Comparison of ENCODE assay signal across 22 cellular contexts in the genomic region with DNA sequence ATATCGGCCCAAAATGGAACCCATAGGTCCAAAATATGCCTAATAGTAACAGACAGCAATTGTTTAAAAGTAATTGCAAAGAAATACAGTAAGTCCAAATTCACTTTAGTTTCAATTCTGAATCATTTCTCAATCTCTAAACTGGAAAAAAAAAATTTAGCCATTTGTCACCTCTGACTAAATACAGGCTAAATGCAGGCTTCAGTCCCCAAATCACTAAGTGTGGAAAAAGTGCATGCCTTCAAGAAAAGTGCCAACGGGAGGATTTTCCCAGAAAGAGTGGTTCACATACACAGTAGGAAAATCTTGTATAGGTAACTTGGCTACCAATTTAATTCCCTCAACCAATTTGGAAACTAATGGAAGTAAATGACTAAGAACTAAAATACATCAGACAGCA. TPM values are rescaled to one million over a fixed set of nuclear protein-coding genes. Genes with fewer than 3 reads are reported as not detected.
DNase-seq lines count a peak whose midpoint lies in the region; ATAC-seq and TF ChIP-seq lines count a peak whose summit lies in the region.
"Had no signal": no experiment of that assay in that cellular context is flagged by ENCODE, and none has a peak within 500 bp of the region (broad histone marks: within the 10 kb centered on the region; RNA-seq: fewer than 3 reads in every experiment).

No MANE protein-coding gene starts in this region.

- H3K36me3 ChIP-seq in CD8-positive, alpha-beta memory T cell (ENCODE audit: insufficient read depth, low read length) = no peaks in the 10 kb centered on the region
- H3K36me3 ChIP-seq: esophagus squamous epithelium, Peyer's patch had no signal

- H3K4me3 Mint-ChIP-seq in activated CD8-positive, alpha-beta memory T cell treated with anti-CD3 and anti-CD28 coated beads, Interleukin-2, amount 10 ng/mL, durations not matched to agents 7 days and 5 days = no peak overlapping the region
- peak overlapping the region in 4 of 7 donors; percentile 4 to 58 (median 40) for H3K4me3 Mint-ChIP-seq in CD8-positive, alpha-beta memory T cell
- H3K4me3 Mint-ChIP-seq in T-helper 2 cell treated with Interferon-gamma antibody and Interleukin-4, amounts not matched to agents 5 μg/mL and 100 μg/mL, for 36 hours = no peak overlapping the region
- no peak overlapping the region for H3K4me3 Mint-ChIP-seq in memory B cell
- no peak overlapping the region for H3K4me3 Mint-ChIP-seq in endothelial cell (ENCODE audit: unreplicated experiment)
- H3K4me3 Mint-ChIP-seq: CD14-positive monocyte, nephron had no signal

- no peaks in the 10 kb centered on the region for H3K27me3 ChIP-seq in CD8-positive, alpha-beta memory T cell (ENCODE audit: insufficient read depth, low read length, poor library complexity, severe bottlenecking)
- H3K27me3 ChIP-seq: esophagus squamous epithelium, Peyer's patch, testis had no signal

- POLR2A ChIA-PET in CD8-positive, alpha-beta memory T cell (lab: Charles Lee) = no interaction called here

- no peak overlapping the region for H3K4me3 ChIP-seq in CD8-positive, alpha-beta memory T cell (ENCODE audit: low read length)
- H3K4me3 ChIP-seq: esophagus squamous epithelium, Peyer's patch, testis had no signal

- CTCF ChIA-PET in activated CD8-positive, alpha-beta memory T cell treated with anti-CD3 and anti-CD28 coated beads, Interleukin-2, amount 10 ng/mL, durations not matched to agents 7 days and 5 days (lab: Charles Lee) = interaction anchor here (1.2 to 1.5 kb wide), 2 partner anchors 9 to 227 kb away, joined by 3 to 5 read pairs; no protein-coding TSS in a partner anchor
- CTCF ChIA-PET in CD8-positive, alpha-beta memory T cell (lab: Charles Lee) = interaction anchor here (1.7 kb wide), 1 partner anchor 44 kb away, joined by 4 read pairs; no protein-coding TSS in a partner anchor

- H3K4me1 Mint-ChIP-seq in activated CD8-positive, alpha-beta memory T cell treated with anti-CD3 and anti-CD28 coated beads, Interleukin-2, amount 10 ng/mL, durations not matched to agents 7 days and 5 days = peaks cover 61% of the 10 kb centered on the region
- H3K4me1 Mint-ChIP-seq in CD8-positive, alpha-beta memory T cell = peaks cover 73 to 94% (median 94%) of the 10 kb centered on the region in 3 donors
- H3K4me1 Mint-ChIP-seq in T-helper 2 cell treated with Interferon-gamma antibody and Interleukin-4, amounts not matched to agents 5 μg/mL and 100 μg/mL, for 36 hours (ENCODE audit: low read depth) = peaks cover 35% of the 10 kb centered on the region
- H3K4me1 Mint-ChIP-seq in memory B cell (peaks cover 51% of the 10 kb centered on the region), endothelial cell (ENCODE audit: unreplicated experiment) (peaks cover 17% of the 10 kb centered on the region)

- H3K27ac Mint-ChIP-seq in activated CD8-positive, alpha-beta memory T cell treated with anti-CD3 and anti-CD28 coated beads, Interleukin-2, amount 10 ng/mL, durations not matched to agents 7 days and 5 days = peak overlapping the region; percentile 61
- H3K27ac Mint-ChIP-seq in CD8-positive, alpha-beta memory T cell = peak overlapping the region in 6 of 8 donors; percentile 1 to 80 (median 6)
- H3K27ac Mint-ChIP-seq in T-helper 2 cell treated with Interferon-gamma antibody and Interleukin-4, amounts not matched to agents 5 μg/mL and 100 μg/mL, for 36 hours = no peak overlapping the region
- H3K27ac Mint-ChIP-seq in memory B cell (peak overlapping the region; percentile 88), endothelial cell (ENCODE audit: unreplicated experiment) (no peak overlapping the region)

- ATAC-seq in activated CD8-positive, alpha-beta memory T cell treated with anti-CD3 and anti-CD28 coated beads, Interleukin-2, amount 10 ng/mL, durations not matched to agents 7 days and 5 days = peak; percentile 22
- no peak for ATAC-seq in memory B cell (ENCODE audit: low read depth)
- ATAC-seq in GM21515 (IDR thresholded peaks at IDR 0.05; ENCODE audit: unreplicated experiment) = no peak

- no peak for DNase-seq in activated CD8-positive, alpha-beta memory T cell treated with anti-CD3 and anti-CD28 coated beads, Interleukin-2, amount 10 ng/mL, durations not matched to agents 7 days and 5 days
- DNase-seq in activated CD8-positive, alpha-beta memory T cell treated with anti-CD3 and anti-CD28 coated beads, Interleukin-2, amount 50 U/mL, for 4 hours = no peak
- no peak for DNase-seq in CD8-positive, alpha-beta memory T cell
- peak; percentile 46 for DNase-seq in T-helper 2 cell treated with Interferon-gamma antibody and Interleukin-4, amounts not matched to agents 5 μg/mL and 100 μg/mL, for 36 hours (ENCODE audit: low spot score)
- DNase-seq in memory B cell (ENCODE audit: low spot score in 2 of 2) = no peak
- no peak for DNase-seq in mesenteric fat pad (ENCODE audit: low spot score)
- no peak for DNase-seq in endothelial cell (ENCODE audit: low spot score)
- DNase-seq: activated CD4-positive, alpha-beta T cell treated with anti-CD3 and anti-CD28 coated beads, Interleukin-2, amount 50 U/mL, for 1 hour; anterior cingulate cortex; effector CD8-positive, alpha-beta T cell; esophagus squamous epithelium; HCEC 1CT; mesendoderm; NCI-H1436 treated with DMSO at 0.1 percent for 48 hours; NCI-H82; Peyer's patch; posterior cingulate gyrus; stimulated activated CD4-positive, alpha-beta T cell treated with anti-CD3 and anti-CD28 coated beads, Interleukin-2, amount 100 ng/mL, for 48 hours; testis had no signal

- no peaks in the 10 kb centered on the region for H3K9me3 Mint-ChIP-seq in activated CD8-positive, alpha-beta memory T cell treated with anti-CD3 and anti-CD28 coated beads, Interleukin-2, amount 10 ng/mL, durations not matched to agents 7 days and 5 days (ENCODE audit: low read depth)
- H3K9me3 Mint-ChIP-seq in CD8-positive, alpha-beta memory T cell = no peaks in the 10 kb centered on the region
- H3K9me3 Mint-ChIP-seq in T-helper 2 cell treated with Interferon-gamma antibody and Interleukin-4, amounts not matched to agents 5 μg/mL and 100 μg/mL, for 36 hours = no peaks in the 10 kb centered on the region
- H3K9me3 Mint-ChIP-seq in memory B cell (no peaks in the 10 kb centered on the region), endothelial cell (ENCODE audit: unreplicated experiment) (no peaks in the 10 kb centered on the region)
- H3K9me3 Mint-ChIP-seq: CD14-positive monocyte, nephron had no signal

- peaks cover 22% of the 10 kb centered on the region for H3K4me1 ChIP-seq in CD8-positive, alpha-beta memory T cell (ENCODE audit: insufficient read depth, low read length)

- no peak for TF ChIP-seq CTCF in endothelial cell (IDR thresholded peaks at IDR 0.05; ENCODE audit: unreplicated experiment)

- H3K9me3 ChIP-seq in CD8-positive, alpha-beta memory T cell (ENCODE audit: low read length) = no peaks in the 10 kb centered on the region
- H3K9me3 ChIP-seq: esophagus squamous epithelium, Peyer's patch, testis had no signal

- no peak overlapping the region for H3K27ac ChIP-seq in CD8-positive, alpha-beta memory T cell (ENCODE audit: low read depth, low read length)
- H3K27ac ChIP-seq: esophagus squamous epithelium, Peyer's patch, testis had no signal

- peaks cover 9% of the 10 kb centered on the region for H3K36me3 Mint-ChIP-seq in activated CD8-positive, alpha-beta memory T cell treated with anti-CD3 and anti-CD28 coated beads, Interleukin-2, amount 10 ng/mL, durations not matched to agents 7 days and 5 days
- H3K36me3 Mint-ChIP-seq in CD8-positive, alpha-beta memory T cell = peaks cover 0 to 12% (median 6%) of the 10 kb centered on the region in 3 donors
- no peaks in the 10 kb centered on the region for H3K36me3 Mint-ChIP-seq in T-helper 2 cell treated with Interferon-gamma antibody and Interleukin-4, amounts not matched to agents 5 μg/mL and 100 μg/mL, for 36 hours (ENCODE audit: low read depth)
- H3K36me3 Mint-ChIP-seq in memory B cell = peaks cover 16% of the 10 kb centered on the region
- H3K36me3 Mint-ChIP-seq in endothelial cell (ENCODE audit: low read depth, unreplicated experiment) = no peaks in the 10 kb centered on the region

- H3K27me3 Mint-ChIP-seq in activated CD8-positive, alpha-beta memory T cell treated with anti-CD3 and anti-CD28 coated beads, Interleukin-2, amount 10 ng/mL, durations not matched to agents 7 days and 5 days = no peaks in the 10 kb centered on the region
- H3K27me3 Mint-ChIP-seq in CD8-positive, alpha-beta memory T cell = no peaks in the 10 kb centered on the region
- H3K27me3 Mint-ChIP-seq in T-helper 2 cell treated with Interferon-gamma antibody and Interleukin-4, amounts not matched to agents 5 μg/mL and 100 μg/mL, for 36 hours (ENCODE audit: low read depth) = no peaks in the 10 kb centered on the region
- no peaks in the 10 kb centered on the region for H3K27me3 Mint-ChIP-seq in memory B cell
- H3K27me3 Mint-ChIP-seq in endothelial cell (ENCODE audit: unreplicated experiment) = peaks cover 2% of the 10 kb centered on the region

RNA-seq across cellular contexts. Expression of a gene that starts 35.7 kb away (rescaled TPM):
- 10 to 100 TPM; 31.0 to 38.3 TPM for total RNA-seq in activated CD8-positive, alpha-beta memory T cell treated with anti-CD3 and anti-CD28 coated beads, Interleukin-2, amount 10 ng/mL, durations not matched to agents 7 days and 5 days
- total RNA-seq in CD8-positive, alpha-beta memory T cell = 10 to 100 TPM; 42.8 to 48.7 TPM
- 33.9 TPM for polyA plus RNA-seq in CD8-positive, alpha-beta memory T cell
- total RNA-seq in mesenteric fat pad (39.2 TPM), endothelial cell (ENCODE audit: unreplicated experiment) (29.4 TPM)

Comparison
In these comparisons a context has a peak if more than half of its experiments do, and no peak if none do; other contexts are left out.
1. H3K27ac Mint-ChIP-seq: peak in activated CD8-positive, alpha-beta memory T cell treated with anti-CD3 and anti-CD28 coated beads, Interleukin-2, amount 10 ng/mL, durations not matched to agents 7 days and 5 days (single experiment), CD8-positive, alpha-beta memory T cell (6 of 8) and memory B cell (single experiment); none in T-helper 2 cell treated with Interferon-gamma antibody and Interleukin-4, amounts not matched to agents 5 μg/mL and 100 μg/mL, for 36 hours (single experiment) and endothelial cell (single experiment).
2. H3K4me3 Mint-ChIP-seq: peak in CD8-positive, alpha-beta memory T cell (4 of 7); none in activated CD8-positive, alpha-beta memory T cell treated with anti-CD3 and anti-CD28 coated beads, Interleukin-2, amount 10 ng/mL, durations not matched to agents 7 days and 5 days (single experiment), T-helper 2 cell treated with Interferon-gamma antibody and Interleukin-4, amounts not matched to agents 5 μg/mL and 100 μg/mL, for 36 hours (single experiment), memory B cell (single experiment) and endothelial cell (single experiment).